ENCODE assay signal across 16 cellular contexts in genomic region chr1:153661111-153661708, GRCh38. TPM values are rescaled to one million over a fixed set of nuclear protein-coding genes. Genes with fewer than 3 reads are reported as not detected.
A peak's percentile ranks its signal among the peaks of the same experiment; 100 is the strongest.
DNase-seq lines count a peak whose midpoint lies in the region; FAIRE-seq and TF ChIP-seq lines count a peak whose summit lies in the region.
"Had no signal": no experiment of that assay in that cellular context is flagged by ENCODE, and none has a peak within 500 bp of the region (broad histone marks: within the 10 kb centered on the region; RNA-seq: fewer than 3 reads in every experiment).

No MANE protein-coding gene starts in this region.

- no peaks in the 10 kb centered on the region for H3K9me3 ChIP-seq in astrocyte (ENCODE audit: insufficient read depth, low read depth, low read length)
- H3K9me3 ChIP-seq: esophagus muscularis mucosa, HAP-1 had no signal

- H4K20me1 ChIP-seq in astrocyte (ENCODE audit: insufficient read depth, low read length) = peaks cover 34% of the 10 kb centered on the region

- H3K27ac Mint-ChIP-seq in IgD-negative memory B cell (peak overlapping the region; percentile 35 to 94 (median 63)), astrocyte (ENCODE audit: unreplicated experiment) (peak overlapping the region; percentile 37), nephron progenitor cell (peak overlapping the region; percentile 15)

- H3K36me3 ChIP-seq in astrocyte (ENCODE audit: insufficient read depth, low read length) = peaks cover 47% of the 10 kb centered on the region

- H3K9ac ChIP-seq in astrocyte (ENCODE audit: low read length) = peak overlapping the region; percentile 10

- H3K4me3 Mint-ChIP-seq in IgD-negative memory B cell (peak overlapping the region in 1 of 4 donors; percentile 26), astrocyte (ENCODE audit: unreplicated experiment) (peak overlapping the region; percentile 62), nephron progenitor cell (peak overlapping the region; percentile 63)

- H3K27me3 ChIP-seq in astrocyte (ENCODE audit: insufficient read depth, low read length) = no peaks in the 10 kb centered on the region
- H3K27me3 ChIP-seq: esophagus muscularis mucosa had no signal

- peak overlapping the region; percentile 17 for H3K27ac ChIP-seq in astrocyte (ENCODE audit: low read depth, low read length)

- POLR2A ChIA-PET in HEK293T (lab: Yijun Ruan, JAX) = interaction anchor here (0.7 to 4.1 kb wide), 2 partner anchors 27 to 84 kb away, joined by 3 to 41 read pairs; partner anchors contain the start of gene CHTOP

- H3K9me3 Mint-ChIP-seq in IgD-negative memory B cell (no peaks in the 10 kb centered on the region), astrocyte (ENCODE audit: unreplicated experiment) (no peaks in the 10 kb centered on the region), nephron progenitor cell (no peaks in the 10 kb centered on the region)

- peaks cover 21% of the 10 kb centered on the region for H3K79me2 ChIP-seq in astrocyte (ENCODE audit: insufficient read depth, low read length)

- H3K4me2 ChIP-seq in astrocyte (ENCODE audit: low read length) = no peak overlapping the region

- DNase-seq in NCI-H1436 (lab: John Stamatoyannopoulos, UW) (peak; percentile 17), NCI-H1436 treated with DMSO at 0.1 percent for 48 hours (lab: John Stamatoyannopoulos, UW) (no peak), astrocyte (ENCODE audit: low read depth) (peak; percentile 76), nephron progenitor cell (no peak), HEK293T (ENCODE audit: extremely low spot score) (no peak), HUDEP-2 (lab: John Stamatoyannopoulos, UW; ENCODE audit: unreplicated experiment in 76 of 76) (no peak)
- DNase-seq in stimulated activated CD4-positive, alpha-beta T cell treated with anti-CD3 and anti-CD28 coated beads, Interleukin-2, amount 100 ng/mL, for 24 hours = no peak
- DNase-seq: anterior cingulate cortex, GDM1, NCI-H1417 treated with DMSO at 0.1 percent for 48 hours, PC-3 had no signal

- no peak for FAIRE-seq in astrocyte (lab: Jason Lieb, UNC)
- FAIRE-seq: A204.1 had no signal

- H3K4me1 Mint-ChIP-seq in IgD-negative memory B cell (peaks cover 9 to 10% (median 10%) of the 10 kb centered on the region in 3 donors), astrocyte (ENCODE audit: low read depth, unreplicated experiment) (peaks cover 12% of the 10 kb centered on the region), nephron progenitor cell (peaks cover 26% of the 10 kb centered on the region)

- H3K36me3 Mint-ChIP-seq in IgD-negative memory B cell (peaks cover 3% of the 10 kb centered on the region), astrocyte (ENCODE audit: low read depth, unreplicated experiment) (peaks cover 4% of the 10 kb centered on the region), nephron progenitor cell (ENCODE audit: low read depth) (peaks cover 53% of the 10 kb centered on the region)

- peaks cover 9% of the 10 kb centered on the region for H3K4me1 ChIP-seq in astrocyte (ENCODE audit: insufficient read depth, low read length)

- H2AFZ ChIP-seq in astrocyte (ENCODE audit: low read depth, low read length) = no peak overlapping the region

- H3K27me3 Mint-ChIP-seq in IgD-negative memory B cell = no peaks in the 10 kb centered on the region
- no peaks in the 10 kb centered on the region for H3K27me3 Mint-ChIP-seq in astrocyte (ENCODE audit: low read depth, unreplicated experiment)
- H3K27me3 Mint-ChIP-seq in nephron progenitor cell (ENCODE audit: low read depth, poor library complexity) = peaks cover 3% of the 10 kb centered on the region

- TF ChIP-seq CTCF in astrocyte (IDR thresholded peaks at IDR 0.05; ENCODE audit: insufficient read depth, low read depth, low read length) (no peak), nephron progenitor cell (IDR thresholded peaks at IDR 0.05) (no peak)

- CTCF ChIA-PET in HEK293T (lab: Yijun Ruan, JAX) = interaction anchor here (1.2 kb wide), 1 partner anchor 10 kb away, joined by 4 read pairs; the partner anchor contains the start of gene ILF2

- no peak overlapping the region for H3K4me3 ChIP-seq in astrocyte (ENCODE audit: insufficient read depth, low read depth, low read length)
- H3K4me3 ChIP-seq: esophagus muscularis mucosa, HAP-1 had no signal

TF ChIP-seq in HEK293T, 16 proteins besides CTCF, POLR2A, EP300 and RAD21:
- TF ChIP-seq TARDBP (IDR thresholded peaks at IDR 0.05) (no peak), CTBP1 (IDR thresholded peaks at IDR 0.05; ENCODE audit: borderline replicate concordance) (no peak), ARNT (IDR thresholded peaks at IDR 0.05) (no peak), SP1 (IDR thresholded peaks at IDR 0.05) (no peak), BHLHE40 (IDR thresholded peaks at IDR 0.05; ENCODE audit: borderline replicate concordance) (no peak), FOXA1 (IDR thresholded peaks at IDR 0.05) (no peak), HDGF (IDR thresholded peaks at IDR 0.05; ENCODE audit: borderline replicate concordance) (no peak), ZNF384 (IDR thresholded peaks at IDR 0.05) (no peak), SUZ12 (IDR thresholded peaks at IDR 0.05) (no peak), FOXK2 (IDR thresholded peaks at IDR 0.05) (no peak), PKNOX1 (IDR thresholded peaks at IDR 0.05) (no peak), LEF1 (IDR thresholded peaks at IDR 0.05; ENCODE audit: borderline replicate concordance) (no peak), FOXM1 (IDR thresholded peaks at IDR 0.05; ENCODE audit: borderline replicate concordance) (no peak), L3MBTL2 (conservative IDR thresholded peaks at IDR 0.05) (no peak), ELF4 (IDR thresholded peaks at IDR 0.05) (no peak)

RNA-seq across cellular contexts. Expression of gene SNAPIN, which starts 2.7 kb away (rescaled TPM):
- 74.5 TPM for polyA plus RNA-seq in IgD-negative memory B cell
- total RNA-seq in astrocyte = 27.4 and 31.3 TPM in 2 replicates

RNA-seq across cellular contexts. Expression of gene ILF2, which starts 9.6 kb away (rescaled TPM):
- 106 TPM for polyA plus RNA-seq in IgD-negative memory B cell
- 176 and 185 TPM in 2 replicates for total RNA-seq in astrocyte

RNA-seq across cellular contexts. Expression of gene NPR1, which starts 17.3 kb away (rescaled TPM):
- polyA plus RNA-seq in IgD-negative memory B cell = not detected
- total RNA-seq in astrocyte = 0.07 and 0.11 TPM in 2 replicates

RNA-seq across cellular contexts. Expression of gene CHTOP, which starts 27.3 kb away (rescaled TPM):
- polyA plus RNA-seq in IgD-negative memory B cell = 78.6 TPM
- 46.7 and 56.4 TPM in 2 replicates for total RNA-seq in astrocyte

RNA-seq across cellular contexts. Expression of gene S100A1, which starts 33.0 kb away (rescaled TPM):
- not detected for polyA plus RNA-seq in IgD-negative memory B cell
- 1.7 and 4.1 TPM in 2 replicates for total RNA-seq in astrocyte
- polyA plus RNA-seq: neural cell had no signal

Comparison
In these comparisons a context has a peak if more than half of its experiments do, and no peak if none do; other contexts are left out.
1. DNase-seq: peak in NCI-H1436 (single experiment) and astrocyte (single experiment); none in NCI-H1436 treated with DMSO at 0.1 percent for 48 hours (single experiment), nephron progenitor cell (single experiment), HEK293T (single experiment), stimulated activated CD4-positive, alpha-beta T cell treated with anti-CD3 and anti-CD28 coated beads, Interleukin-2, amount 100 ng/mL, for 24 hours (0 of 2) and HUDEP-2 (0 of 76).
2. Peak in every context shown above with its lines, with median percentiles within 50 percentile points of each other: H3K27ac Mint-ChIP-seq.